In genomic region chr3:150363420-150363819, GRCh38 we compare ENCODE assay signal across 26 cellular contexts. TPM values are rescaled to one million over a fixed set of nuclear protein-coding genes. Genes with fewer than 3 reads are reported as not detected.
A peak's percentile ranks its signal among the peaks of the same experiment; 100 is the strongest.
DNase-seq lines count a peak whose midpoint lies in the region; ATAC-seq, FAIRE-seq and TF ChIP-seq lines count a peak whose summit lies in the region.
"Had no signal": no experiment of that assay in that cellular context is flagged by ENCODE, and none has a peak within 500 bp of the region (broad histone marks: within the 10 kb centered on the region; RNA-seq: fewer than 3 reads in every experiment).

No MANE protein-coding gene starts in this region.

- DNase-seq in A549 (ENCODE audit: low read depth in 1 of 2, low spot score in 1 of 2) (no peak), RWPE2 (ENCODE audit: low spot score) (no peak), esophagus squamous epithelium (lab: John Stamatoyannopoulos, UW) (no peak), progenitor cell of endocrine pancreas (ENCODE audit: low spot score, unreplicated experiment) (no peak), HK-2 (ENCODE audit: unreplicated experiment) (no peak), T-helper 9 cell (no peak)
- no peak for DNase-seq in activated CD8-positive, alpha-beta memory T cell treated with anti-CD3 and anti-CD28 coated beads for 24 hours
- DNase-seq: 8988T; CD4-positive, CD25-positive, alpha-beta regulatory T cell; GM23248; H7; HFFc6; KG1; MG63; NCI-H1105 treated with DMSO at 0.1 percent for 48 hours; NCI-H146; NCI-H1930; NCI-H2107; NCI-H524 treated with DMSO at 0.1 percent for 48 hours; NCI-H774; NK-92 treated with Interleukin-12 subunit alpha and Interleukin-12 subunit beta, amount 100 ng/mL, for 24 hours; SIG-M5 had no signal

- no peak for ATAC-seq in A549
- no peak for ATAC-seq in RWPE2 (ENCODE audit: low read depth)
- ATAC-seq in GM18858 (IDR thresholded peaks at IDR 0.05; ENCODE audit: unreplicated experiment), result no peak

- H3K4me2 ChIP-seq in A549, result no peak overlapping the region

- H3K4me3 Mint-ChIP-seq in progenitor cell of endocrine pancreas (ENCODE audit: low read depth), result no peak overlapping the region
- H3K4me3 Mint-ChIP-seq: CD4-positive, CD25-positive, alpha-beta regulatory T cell; HFFc6 had no signal

- TF ChIP-seq POLR2A in A549 (IDR thresholded peaks at IDR 0.05; ENCODE audit: low read length), result no peak
- no peak for TF ChIP-seq POLR2A in esophagus squamous epithelium (IDR thresholded peaks at IDR 0.05)

- no peak for FAIRE-seq in A549 (lab: Jason Lieb, UNC)
- FAIRE-seq: D721Med, HTR-8/SVneo had no signal

- intact Hi-C loops in esophagus squamous epithelium (cut with DNase I), result no loop called here

- WGBS in A549 (ENCODE audit: missing lambda C conversion rate), result 83% methylated on average over 2 of the region's 2 CpGs
- WGBS in esophagus squamous epithelium, 2 donors, result 82 to 83% methylated on average over 2 of the region's 2 CpGs

- peak overlapping the region; percentile 79 for H3K27ac Mint-ChIP-seq in progenitor cell of endocrine pancreas
- H3K27ac Mint-ChIP-seq: CD4-positive, CD25-positive, alpha-beta regulatory T cell; HFFc6 had no signal

- CTCF ChIA-PET in A549 (lab: Yijun Ruan, JAX), result interaction anchor here (1.7 kb wide), 1 partner anchor 13 kb away, joined by 3 read pairs; no protein-coding TSS in a partner anchor

- H3K9me3 ChIP-seq in A549, result no peaks in the 10 kb centered on the region
- H3K9me3 ChIP-seq in RWPE2 (ENCODE audit: severe bottlenecking), result no peaks in the 10 kb centered on the region
- no peaks in the 10 kb centered on the region for H3K9me3 ChIP-seq in esophagus squamous epithelium
- H3K9me3 ChIP-seq: MG63 had no signal

- H3K27me3 ChIP-seq in RWPE2 (ENCODE audit: insufficient read depth, poor library complexity, severe bottlenecking) (no peaks in the 10 kb centered on the region), esophagus squamous epithelium (no peaks in the 10 kb centered on the region)
- H3K27me3 ChIP-seq: MG63 had no signal

- H3K27ac ChIP-seq in A549 (peak overlapping the region; percentile 2 to 56; a peak in 4 of 6 replicates), RWPE2 (ENCODE audit: poor library complexity, severe bottlenecking) (peak overlapping the region; percentile 68), esophagus squamous epithelium (peak overlapping the region; percentile 59 to 84 (median 74))
- H3K27ac ChIP-seq: GM23248, SK-N-MC had no signal

- H3K4me1 ChIP-seq in A549, result peaks cover 10% of the 10 kb centered on the region
- peaks cover 22% of the 10 kb centered on the region for H3K4me1 ChIP-seq in RWPE2 (ENCODE audit: insufficient read depth, poor library complexity, severe bottlenecking)
- peaks cover 0 to 15% (median 0%) of the 10 kb centered on the region in 3 donors for H3K4me1 ChIP-seq in esophagus squamous epithelium

- TF ChIP-seq CTCF in A549 (IDR thresholded peaks at IDR 0.05) (no peak), RWPE2 (IDR thresholded peaks at IDR 0.05; ENCODE audit: poor library complexity, severe bottlenecking) (no peak), esophagus squamous epithelium (IDR thresholded peaks at IDR 0.05) (no peak), progenitor cell of endocrine pancreas (IDR thresholded peaks at IDR 0.05; ENCODE audit: unreplicated experiment) (no peak)

- H3K36me3 ChIP-seq in RWPE2 (ENCODE audit: low read depth) (no peaks in the 10 kb centered on the region), esophagus squamous epithelium (no peaks in the 10 kb centered on the region)
- H3K36me3 ChIP-seq: MG63 had no signal

- no peak for TF ChIP-seq RAD21 in A549 (conservative IDR thresholded peaks at IDR 0.05 in 1 of 2, IDR thresholded peaks at IDR 0.05 in 1 of 2)

- no peak for TF ChIP-seq EP300 in A549 (IDR thresholded peaks at IDR 0.05)

- POLR2A ChIA-PET in A549 (lab: Yijun Ruan, JAX), result no interaction called here

- H3K27me3 Mint-ChIP-seq in progenitor cell of endocrine pancreas, result no peaks in the 10 kb centered on the region
- H3K27me3 Mint-ChIP-seq: CD4-positive, CD25-positive, alpha-beta regulatory T cell had no signal

- H3K4me3 ChIP-seq in A549 (no peak overlapping the region), RWPE2 (ENCODE audit: severe bottlenecking) (no peak overlapping the region), esophagus squamous epithelium (no peak overlapping the region)
- H3K4me3 ChIP-seq: GM23248, MG63, SK-N-MC had no signal

- no peaks in the 10 kb centered on the region for H3K4me1 Mint-ChIP-seq in progenitor cell of endocrine pancreas (ENCODE audit: low read depth)
- H3K4me1 Mint-ChIP-seq: CD4-positive, CD25-positive, alpha-beta regulatory T cell had no signal

- no peaks in the 10 kb centered on the region for H3K9me3 Mint-ChIP-seq in progenitor cell of endocrine pancreas (ENCODE audit: low read depth)
- H3K9me3 Mint-ChIP-seq: HFFc6 had no signal

- no peaks in the 10 kb centered on the region for H3K36me3 Mint-ChIP-seq in progenitor cell of endocrine pancreas (ENCODE audit: insufficient read depth)
- H3K36me3 Mint-ChIP-seq: CD4-positive, CD25-positive, alpha-beta regulatory T cell had no signal

TF ChIP-seq in A549, 52 proteins besides CTCF, POLR2A, EP300 and RAD21:
- TF ChIP-seq PBX3 (IDR thresholded peaks at IDR 0.05) (no peak), TP53 (CRISPR knock-in tag; IDR thresholded peaks at IDR 0.05) (no peak), HOXB5 (CRISPR knock-in tag; IDR thresholded peaks at IDR 0.05) (no peak), MAX (IDR thresholded peaks at IDR 0.05) (no peak), GATA3 (IDR thresholded peaks at IDR 0.05; ENCODE audit: borderline replicate concordance) (no peak), JUNB (IDR thresholded peaks at IDR 0.05) (no peak), JUN (IDR thresholded peaks at IDR 0.05) (no peak), CHD2 (IDR thresholded peaks at IDR 0.05; ENCODE audit: low read length, partially characterized antibody) (no peak), CBX8 (IDR thresholded peaks at IDR 0.05) (no peak), KDM5A (IDR thresholded peaks at IDR 0.05) (no peak), POLR2AphosphoS2 (conservative IDR thresholded peaks at IDR 0.05; ENCODE audit: low read length) (no peak), RFX5 (IDR thresholded peaks at IDR 0.05) (no peak), EHMT2 (IDR thresholded peaks at IDR 0.05; ENCODE audit: low read depth) (no peak), CEBPB (IDR thresholded peaks at IDR 0.05) (no peak), ESRRA (IDR thresholded peaks at IDR 0.05; ENCODE audit: borderline replicate concordance, low read length) (no peak), NFE2L2 (conservative IDR thresholded peaks at IDR 0.05; ENCODE audit: low read length) (no peak), NR3C1 (IDR thresholded peaks at IDR 0.05) (no peak)
- TF ChIP-seq, protein P1, sequence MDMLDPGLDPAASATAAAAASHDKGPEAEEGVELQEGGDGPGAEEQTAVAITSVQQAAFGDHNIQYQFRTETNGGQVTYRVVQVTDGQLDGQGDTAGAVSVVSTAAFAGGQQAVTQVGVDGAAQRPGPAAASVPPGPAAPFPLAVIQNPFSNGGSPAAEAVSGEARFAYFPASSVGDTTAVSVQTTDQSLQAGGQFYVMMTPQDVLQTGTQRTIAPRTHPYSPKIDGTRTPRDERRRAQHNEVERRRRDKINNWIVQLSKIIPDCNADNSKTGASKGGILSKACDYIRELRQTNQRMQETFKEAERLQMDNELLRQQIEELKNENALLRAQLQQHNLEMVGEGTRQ (IDR thresholded peaks at IDR 0.05), result no peak
- TF ChIP-seq, protein P2, sequence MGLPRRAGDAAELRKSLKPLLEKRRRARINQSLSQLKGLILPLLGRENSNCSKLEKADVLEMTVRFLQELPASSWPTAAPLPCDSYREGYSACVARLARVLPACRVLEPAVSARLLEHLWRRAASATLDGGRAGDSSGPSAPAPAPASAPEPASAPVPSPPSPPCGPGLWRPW (IDR thresholded peaks at IDR 0.05), result no peak

RNA-seq across cellular contexts. Expression of gene TSC22D2, which starts 44.7 kb away (rescaled TPM):
- 13.8 and 13.9 TPM in 2 replicates for polyA plus RNA-seq in A549 (2011; rRNA removed)
- polyA plus RNA-seq in A549 (2012; cell fraction: cytosol; rRNA removed), result 3.2 and 4.0 TPM in 2 replicates
- polyA plus RNA-seq in A549 (2012; cell fraction: nucleus; rRNA removed), result 5.5 and 7.9 TPM in 2 replicates
- polyA plus RNA-seq in A549 (2017; fragmentation: RNase III; extraction: RNeasy Plus Mini Kit Qiagen cat#74134 plus additional on column Dnase treatment), result 8.8 to 11.1 TPM (median 10.1 TPM) in 3 replicates
- 27.4 and 34.4 TPM in 2 replicates for polyA minus RNA-seq in A549 (2011; rRNA and poly(A)+ RNA removed)
- 10 to 100 TPM in 3 of 4 donors, 1 to 10 TPM in 1; 8.5 to 20.0 (median 15.2) TPM for total RNA-seq in esophagus squamous epithelium
- 31.9 and 35.5 TPM in 2 replicates for total RNA-seq in progenitor cell of endocrine pancreas
